In the genomic region with DNA sequence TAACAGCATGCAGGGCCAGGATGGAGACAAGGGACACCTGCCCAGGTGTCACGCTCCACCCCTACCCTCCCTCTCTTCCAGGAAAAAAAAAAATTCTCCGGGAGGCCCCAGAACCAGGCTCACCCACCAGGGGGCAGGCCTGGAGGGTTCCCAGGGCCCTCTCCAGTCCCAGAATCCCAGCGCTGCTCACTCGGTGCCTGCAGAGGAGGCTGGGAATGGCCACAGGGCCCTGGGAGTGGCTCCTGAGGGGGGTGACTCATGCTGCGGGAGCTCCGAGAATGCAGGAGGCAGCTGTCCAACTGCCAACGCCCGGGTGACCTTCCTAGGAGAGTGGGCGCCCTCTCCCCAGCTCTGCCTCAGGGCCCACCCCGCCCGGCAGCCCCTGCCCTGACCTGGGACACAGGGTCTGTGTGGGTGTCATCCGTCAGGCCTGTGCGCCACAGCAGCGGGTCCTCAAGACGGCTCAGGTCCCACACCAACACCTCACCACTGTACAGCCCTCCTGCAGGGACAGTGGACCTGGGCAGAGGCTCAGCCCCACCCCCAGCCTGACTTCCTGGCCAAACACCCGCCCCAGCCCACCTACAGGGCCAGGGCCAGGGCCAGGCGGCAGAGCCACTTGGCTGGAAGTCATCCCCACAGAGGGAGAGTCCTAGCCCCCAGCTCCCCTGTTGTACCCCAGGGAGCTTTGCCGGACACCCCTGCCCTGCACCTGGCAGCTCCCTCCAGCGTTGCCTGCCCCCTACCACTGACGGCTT, we compare ENCODE assay signal across 8 cellular contexts. TPM values are rescaled to one million over a fixed set of nuclear protein-coding genes. Genes with fewer than 3 reads are reported as not detected.
DNase-seq lines count a peak whose midpoint lies in the region; ATAC-seq, FAIRE-seq and TF ChIP-seq lines count a peak whose summit lies in the region.

No MANE protein-coding gene starts in this region.

- peak; percentile 62 for TF ChIP-seq CTCF in OCI-LY7 (conservative IDR thresholded peaks at IDR 0.05; ENCODE audit: low read length)
- peak; percentile 83 to 86 for TF ChIP-seq CTCF in endothelial cell of umbilical vein (IDR thresholded peaks at IDR 0.05; ENCODE audit: extremely low read depth in 1 of 2, insufficient read depth in 1 of 2, low read depth in 1 of 2, low read length in 2 of 2)

- H3K36me3 ChIP-seq in OCI-LY7 (ENCODE audit: insufficient read depth, low read length) (peaks cover 49% of the 10 kb centered on the region), endothelial cell of umbilical vein (ENCODE audit: control insufficient read depth in 2 of 2, extremely low read depth in 1 of 2, insufficient read depth in 2 of 2, low read length in 2 of 2) (peaks cover 17 to 35% of the 10 kb centered on the region in 2 experiments)

- H3K79me2 ChIP-seq in OCI-LY7 (ENCODE audit: insufficient read depth, low read depth, low read length) (no peaks in the 10 kb centered on the region), endothelial cell of umbilical vein (ENCODE audit: control insufficient read depth, insufficient read depth, low read length) (no peaks in the 10 kb centered on the region)

- H3K27ac Mint-ChIP-seq in activated naive CD8-positive, alpha-beta T cell treated with anti-CD3 and anti-CD28 coated beads, Interleukin-2, amount 50 U/mL, for 24 hours = no peak overlapping the region
- no peak overlapping the region for H3K27ac Mint-ChIP-seq in activated naive CD8-positive, alpha-beta T cell treated with anti-CD3 and anti-CD28 coated beads for 36 hours

- H3K4me2 ChIP-seq in OCI-LY7 (ENCODE audit: low read length) = no peak overlapping the region
- no peak overlapping the region for H3K4me2 ChIP-seq in endothelial cell of umbilical vein (ENCODE audit: insufficient read depth, low read length)

- peak; percentile 9 for ATAC-seq in activated naive CD8-positive, alpha-beta T cell treated with anti-CD3 and anti-CD28 coated beads, Interleukin-2, amount 50 U/mL, for 24 hours

- H3K4me3 ChIP-seq in OCI-LY7 (ENCODE audit: low read depth, low read length, poor library complexity, severe bottlenecking) (no peak overlapping the region), endothelial cell of umbilical vein (replicated peaks in 1 of 3; ENCODE audit: insufficient read depth in 1 of 3, low read depth in 1 of 3, low read length in 3 of 3) (no peak overlapping the region)

- peaks cover 8% of the 10 kb centered on the region for H3K36me3 Mint-ChIP-seq in activated naive CD8-positive, alpha-beta T cell treated with anti-CD3 and anti-CD28 coated beads, Interleukin-2, amount 50 U/mL, for 24 hours (ENCODE audit: low read depth)
- H3K36me3 Mint-ChIP-seq in activated naive CD8-positive, alpha-beta T cell treated with anti-CD3 and anti-CD28 coated beads for 36 hours = peaks cover 12% of the 10 kb centered on the region

- H3K9me3 ChIP-seq in OCI-LY7 (ENCODE audit: low read length) (no peaks in the 10 kb centered on the region), endothelial cell of umbilical vein (replicated peaks; ENCODE audit: control insufficient read depth, insufficient read depth, low read length) (no peaks in the 10 kb centered on the region)

- peak; percentile 96 for FAIRE-seq in endothelial cell of umbilical vein (lab: Jason Lieb, UNC)

- H3K27me3 ChIP-seq in endothelial cell of umbilical vein (ENCODE audit: control insufficient read depth in 2 of 2, insufficient read depth in 2 of 2, low read length in 2 of 2) = no peaks in the 10 kb centered on the region

- H2AFZ ChIP-seq in OCI-LY7 (ENCODE audit: low read length) (no peak overlapping the region), endothelial cell of umbilical vein (ENCODE audit: low read depth, low read length) (no peak overlapping the region)

- no peaks in the 10 kb centered on the region for H3K4me1 Mint-ChIP-seq in activated naive CD8-positive, alpha-beta T cell treated with anti-CD3 and anti-CD28 coated beads, Interleukin-2, amount 50 U/mL, for 24 hours
- no peaks in the 10 kb centered on the region for H3K4me1 Mint-ChIP-seq in activated naive CD8-positive, alpha-beta T cell treated with anti-CD3 and anti-CD28 coated beads for 36 hours

- H3K27me3 Mint-ChIP-seq in activated naive CD8-positive, alpha-beta T cell treated with anti-CD3 and anti-CD28 coated beads, Interleukin-2, amount 50 U/mL, for 24 hours = no peaks in the 10 kb centered on the region
- no peaks in the 10 kb centered on the region for H3K27me3 Mint-ChIP-seq in activated naive CD8-positive, alpha-beta T cell treated with anti-CD3 and anti-CD28 coated beads for 36 hours

- H3K4me1 ChIP-seq in OCI-LY7 (ENCODE audit: insufficient read depth, low read length, poor library complexity, severe bottlenecking) = no peaks in the 10 kb centered on the region
- H3K4me1 ChIP-seq in endothelial cell of umbilical vein (ENCODE audit: control insufficient read depth, extremely low read depth, insufficient read depth, low read length) = peaks cover 11% of the 10 kb centered on the region

- H3K9ac ChIP-seq in endothelial cell of umbilical vein (replicated peaks; ENCODE audit: extremely low read depth, insufficient read depth, low read length) = peak overlapping the region; percentile 36

- H4K20me1 ChIP-seq in OCI-LY7 (ENCODE audit: insufficient read depth, low read length) = no peaks in the 10 kb centered on the region
- no peaks in the 10 kb centered on the region for H4K20me1 ChIP-seq in endothelial cell of umbilical vein (replicated peaks; ENCODE audit: control insufficient read depth, extremely low read depth, insufficient read depth, low read length)

- no peak for DNase-seq in activated naive CD8-positive, alpha-beta T cell treated with anti-CD3 and anti-CD28 coated beads, Interleukin-2, amount 50 U/mL, for 24 hours
- DNase-seq in activated naive CD8-positive, alpha-beta T cell treated with anti-CD3 and anti-CD28 coated beads for 36 hours = no peak
- DNase-seq in OCI-LY7 (ENCODE audit: low spot score) = no peak
- peak; percentile 86 for DNase-seq in endothelial cell of umbilical vein (ENCODE audit: low read depth, low spot score)
- peak; percentile 93 for DNase-seq in mucosa of gallbladder (ENCODE audit: low spot score)
- no peak for DNase-seq in cerebellar nuclear complex (lab: John Stamatoyannopoulos, UW)
- DNase-seq in activated CD4-positive, CD25-positive, alpha-beta regulatory T cell treated with anti-CD3 and anti-CD28 coated beads, Interleukin-2, amount 50 U/mL, for 72 hours = no peak
- no peak for DNase-seq in midbrain (lab: John Stamatoyannopoulos, UW)

- POLR2A ChIA-PET in OCI-LY7 (lab: Charles Lee) (interaction anchor here (0.5 kb wide), 1 partner anchor 42 kb away, joined by 3 read pairs; no protein-coding TSS in a partner anchor), endothelial cell of umbilical vein (lab: Charles Lee) (interaction anchor here (0.6 to 1.0 kb wide), 4 partner anchors 18 to 130 kb away, joined by 3 to 4 read pairs (median 3); no protein-coding TSS in a partner anchor)

- CTCF ChIA-PET in OCI-LY7 (lab: Charles Lee; ENCODE audit: unreplicated experiment) = no interaction called here
- CTCF ChIA-PET in endothelial cell of umbilical vein (lab: Charles Lee) = interaction anchor here (0.6 to 3.1 kb wide), 18 partner anchors 8 to 273 kb away, joined by 3 to 18 read pairs (median 4); a partner anchor contains a TSS

- H3K9me2 ChIP-seq in OCI-LY7 (ENCODE audit: insufficient read depth, low read length) = no peaks in the 10 kb centered on the region

- intact Hi-C loops in OCI-LY7 (cut with micrococcal nuclease; ENCODE audit: unreplicated experiment) = no loop called here
- intact Hi-C loops in endothelial cell of umbilical vein (cut with micrococcal nuclease) = loop anchor here (1.0 to 5.0 kb wide), 4 partner anchors 54 to 182 kb away; a partner anchor contains a TSS

- BruUV-seq in OCI-LY7 (replicated peaks; lab: Mats Ljungman, UMichigan) = no TSS peak
- BruUV-seq in endothelial cell of umbilical vein (replicated peaks; lab: Mats Ljungman, UMichigan) = no TSS peak

- no peak overlapping the region for H3K4me3 Mint-ChIP-seq in activated naive CD8-positive, alpha-beta T cell treated with anti-CD3 and anti-CD28 coated beads, Interleukin-2, amount 50 U/mL, for 24 hours
- H3K4me3 Mint-ChIP-seq in activated naive CD8-positive, alpha-beta T cell treated with anti-CD3 and anti-CD28 coated beads for 36 hours = no peak overlapping the region

- no peaks in the 10 kb centered on the region for H3K9me3 Mint-ChIP-seq in activated naive CD8-positive, alpha-beta T cell treated with anti-CD3 and anti-CD28 coated beads, Interleukin-2, amount 50 U/mL, for 24 hours
- no peaks in the 10 kb centered on the region for H3K9me3 Mint-ChIP-seq in activated naive CD8-positive, alpha-beta T cell treated with anti-CD3 and anti-CD28 coated beads for 36 hours

- H3K9me1 ChIP-seq in endothelial cell of umbilical vein (replicated peaks; ENCODE audit: control insufficient read depth, extremely low read depth, insufficient read depth, low read length) = no peaks in the 10 kb centered on the region

- TF ChIP-seq POLR2A in endothelial cell of umbilical vein (IDR thresholded peaks at IDR 0.05; ENCODE audit: low read depth, low read length) = peak; percentile 61

- dilution Hi-C loops in endothelial cell of umbilical vein (cut with MboI; ENCODE audit: extremely low pct_ligation_motif_present, low sequenced_read_pairs) = no loop called here

- H3K27ac ChIP-seq in OCI-LY7 (ENCODE audit: low read depth, low read length, poor library complexity, severe bottlenecking) = no peak overlapping the region
- peak overlapping the region; percentile 64 for H3K27ac ChIP-seq in endothelial cell of umbilical vein (ENCODE audit: insufficient read depth, low read depth, low read length)

RNA-seq across cellular contexts. Expression of a gene that starts 21.2 kb away (rescaled TPM):
- 10 to 100 TPM; 34.3 to 38.1 TPM for total RNA-seq in activated naive CD8-positive, alpha-beta T cell treated with anti-CD3 and anti-CD28 coated beads for 36 hours
- total RNA-seq in OCI-LY7 (2014; rRNA removed; shearing (Covaris generic)) = 71.8 and 97.6 TPM in 2 replicates
- total RNA-seq in OCI-LY7 (2022) = 51.6 and 55.5 TPM in 2 replicates
- 68.5 and 73.6 TPM in 2 replicates for total RNA-seq in endothelial cell of umbilical vein
- polyA plus RNA-seq in endothelial cell of umbilical vein = 82.6 and 88.5 TPM in 2 replicates
- 56.2 and 80.5 TPM in 2 replicates for polyA plus RNA-seq in endothelial cell of umbilical vein (2011; cell fraction: cytosol; rRNA removed)
- 74.6 and 80.8 TPM in 2 replicates for polyA plus RNA-seq in endothelial cell of umbilical vein (2011; cell fraction: nucleus; rRNA removed)
- 39.7 and 41.2 TPM in 2 replicates for polyA plus RNA-seq in endothelial cell of umbilical vein (2012)
- 32.9 and 45.3 TPM in 2 replicates for polyA minus RNA-seq in endothelial cell of umbilical vein
- polyA minus RNA-seq in endothelial cell of umbilical vein (2011; cell fraction: cytosol; rRNA and poly(A)+ RNA removed) = 181 TPM
- 21.7 and 31.4 TPM in 2 replicates for polyA minus RNA-seq in endothelial cell of umbilical vein (2011; cell fraction: nucleus; rRNA and poly(A)+ RNA removed)
- total RNA-seq in mucosa of gallbladder = 56.7 TPM

RNA-seq across cellular contexts. Expression of a gene that starts 53.6 kb away (rescaled TPM):
- 100 to 1,000 TPM; 953 to 971 TPM for total RNA-seq in activated naive CD8-positive, alpha-beta T cell treated with anti-CD3 and anti-CD28 coated beads for 36 hours
- 598 and 1,041 TPM in 2 replicates for total RNA-seq in OCI-LY7 (2014; rRNA removed; shearing (Covaris generic))
- total RNA-seq in OCI-LY7 (2022) (686 and 701 TPM in 2 replicates), endothelial cell of umbilical vein (448 and 483 TPM in 2 replicates), mucosa of gallbladder (198 TPM)
- polyA plus RNA-seq in endothelial cell of umbilical vein = 61.1 and 96.9 TPM in 2 replicates
- 102 and 105 TPM in 2 replicates for polyA plus RNA-seq in endothelial cell of umbilical vein (2011; cell fraction: cytosol; rRNA removed)
- 97.8 and 153 TPM in 2 replicates for polyA plus RNA-seq in endothelial cell of umbilical vein (2011; cell fraction: nucleus; rRNA removed)
- 325 and 505 TPM in 2 replicates for polyA plus RNA-seq in endothelial cell of umbilical vein (2012)
- 90.4 and 106 TPM in 2 replicates for polyA minus RNA-seq in endothelial cell of umbilical vein
- polyA minus RNA-seq in endothelial cell of umbilical vein (2011; cell fraction: cytosol; rRNA and poly(A)+ RNA removed) = 487 TPM
- 47.0 and 61.7 TPM in 2 replicates for polyA minus RNA-seq in endothelial cell of umbilical vein (2011; cell fraction: nucleus; rRNA and poly(A)+ RNA removed)

Comparison
In these comparisons a context has a peak if more than half of its experiments do, and no peak if none do; other contexts are left out.
1. DNase-seq: peak in endothelial cell of umbilical vein (single experiment) and mucosa of gallbladder (single experiment); none in activated naive CD8-positive, alpha-beta T cell treated with anti-CD3 and anti-CD28 coated beads, Interleukin-2, amount 50 U/mL, for 24 hours (single experiment), activated naive CD8-positive, alpha-beta T cell treated with anti-CD3 and anti-CD28 coated beads for 36 hours (single experiment), OCI-LY7 (single experiment), cerebellar nuclear complex (0 of 2), activated CD4-positive, CD25-positive, alpha-beta regulatory T cell treated with anti-CD3 and anti-CD28 coated beads, Interleukin-2, amount 50 U/mL, for 72 hours (single experiment) and midbrain (single experiment).